In genomic region chr6:54716869-54717268, GRCh38 we compare ENCODE assay signal across 17 cellular contexts.
"Had no signal": no experiment of that assay in that cellular context is flagged by ENCODE, and none has a peak within 500 bp of the region (broad histone marks: within the 10 kb centered on the region; RNA-seq: fewer than 3 reads in every experiment).

No MANE protein-coding gene starts in this region.

- DNase-seq: activated CD4-positive, alpha-beta T cell treated with anti-CD3 and anti-CD28 coated beads, Interleukin-2, amount 50 U/mL, for 4 hours; activated effector memory CD4-positive, alpha-beta T cell treated with Interleukin-2 at 50 U/mL for 16 hours; activated T-cell treated with anti-CD3 and anti-CD28 coated beads, Interleukin-2, amount 50 U/mL, for 24 hours; amniotic stem cell; body of pancreas; central memory CD4-positive, alpha-beta T cell; cortex of kidney; effector memory CD4-positive, alpha-beta T cell; foreskin melanocyte; heart right ventricle; islet precursor cell; left ventricle myocardium superior; mesenchymal stem cell; stimulated activated CD4-positive, alpha-beta T cell treated with anti-CD3 and anti-CD28 coated beads, Interleukin-4, amount 100 ng/mL, for 4 hours; stimulated activated naive CD8-positive, alpha-beta T cell treated with anti-CD3 and anti-CD28 coated beads, Interleukin-15, amount 100 ng/mL, for 72 hours had no signal

- ATAC-seq: activated CD4-positive, CD25-positive, alpha-beta regulatory T cell treated with anti-CD3 and anti-CD28 coated beads, Interleukin-2, amount 50 U/mL, for 24 hours; body of pancreas; heart right ventricle; left ventricle myocardium superior; stimulated activated naive CD8-positive, alpha-beta T cell treated with anti-CD3 and anti-CD28 coated beads, Interleukin-15, amount 100 ng/mL, for 72 hours had no signal

- H3K27ac ChIP-seq: body of pancreas, heart right ventricle, thoracic aorta had no signal

- H3K27me3 ChIP-seq: body of pancreas, heart right ventricle had no signal

- H3K9me3 ChIP-seq: body of pancreas, heart right ventricle, thoracic aorta had no signal

- H3K36me3 ChIP-seq: heart right ventricle, thoracic aorta had no signal

- H3K4me3 ChIP-seq: body of pancreas, heart right ventricle, thoracic aorta had no signal
